ENCODE assay signal across 8 cellular contexts in the genomic region with DNA sequence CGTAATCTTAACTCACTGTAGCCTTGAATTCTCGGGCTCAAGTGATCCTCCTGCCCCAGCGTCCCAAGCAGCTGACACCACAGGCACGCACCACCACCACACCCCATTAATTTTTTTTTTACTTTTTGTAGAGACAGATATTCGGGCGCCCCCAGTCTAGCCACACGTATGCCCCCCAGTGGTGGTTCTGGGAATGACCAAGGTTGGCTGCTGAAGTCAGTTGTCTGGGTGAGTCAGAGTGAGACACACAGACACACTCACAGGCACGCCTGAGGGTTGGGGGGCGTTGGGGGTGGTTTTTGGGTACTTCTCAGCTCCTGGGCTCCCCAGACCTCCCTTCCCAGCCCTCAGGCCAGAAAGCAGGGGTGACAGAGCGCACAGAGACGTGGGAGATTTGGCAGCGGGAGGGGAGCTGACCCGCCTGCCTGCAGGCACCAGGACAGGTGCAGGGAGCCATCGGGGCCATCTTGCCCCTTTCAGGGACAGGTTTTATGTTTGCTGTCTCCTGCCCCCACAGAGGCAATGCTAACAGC. TPM values are rescaled to one million over a fixed set of nuclear protein-coding genes. Genes with fewer than 3 reads are reported as not detected.
DNase-seq lines count a peak whose midpoint lies in the region; ATAC-seq lines count a peak whose summit lies in the region.

No MANE protein-coding gene starts in this region.

- peaks cover 5% of the 10 kb centered on the region for H3K4me1 Mint-ChIP-seq in memory B cell

- H3K27ac Mint-ChIP-seq in memory B cell: peak overlapping the region; percentile 4

- DNase-seq in Daoy (ENCODE audit: low read depth): peak; percentile 89
- peak; percentile 46 for DNase-seq in NCI-H510A treated with DMSO at 0.1 percent for 48 hours (lab: John Stamatoyannopoulos, UW)
- peak; percentile 74 to 82 for DNase-seq in activated CD4-positive, alpha-beta T cell treated with anti-CD3 and anti-CD28 coated beads, Interleukin-2, amount 50 U/mL, for 24 hours (ENCODE audit: low read depth in 1 of 2, low spot score in 1 of 2)
- DNase-seq in dermis microvascular lymphatic vessel endothelial cell (ENCODE audit: low read depth in 2 of 2): peak; percentile 51 to 80
- DNase-seq in memory B cell (ENCODE audit: low spot score in 2 of 2): peak; percentile 86 to 91
- peak; percentile 66 to 74 for DNase-seq in stimulated activated CD8-positive, alpha-beta memory T cell treated with anti-CD3 and anti-CD28 coated beads, Interleukin-15, amount 100 ng/mL, for 48 hours (ENCODE audit: low read depth in 2 of 2)

- no peaks in the 10 kb centered on the region for H3K9me3 Mint-ChIP-seq in memory B cell

- no peak overlapping the region for H3K4me3 Mint-ChIP-seq in memory B cell

- ATAC-seq in HG02798 (IDR thresholded peaks at IDR 0.05; ENCODE audit: poor library complexity, unreplicated experiment): peak; percentile 66
- ATAC-seq in memory B cell (ENCODE audit: low read depth): peak; percentile 77
- ATAC-seq in HG02588 (IDR thresholded peaks at IDR 0.05; ENCODE audit: unreplicated experiment): no peak

- peaks cover 6% of the 10 kb centered on the region for H3K27me3 Mint-ChIP-seq in memory B cell

- H3K36me3 Mint-ChIP-seq in memory B cell: no peaks in the 10 kb centered on the region

RNA-seq across cellular contexts. Expression of a gene that starts 4.2 kb away (rescaled TPM):
- not detected in 2 replicates for total RNA-seq in Daoy (2014; rRNA removed; shearing (Covaris generic))
- 0.25 and 0.26 TPM in 2 replicates for total RNA-seq in dermis microvascular lymphatic vessel endothelial cell

RNA-seq across cellular contexts. Expression of a gene that starts 13.8 kb away (rescaled TPM):
- 13.5 and 13.7 TPM in 2 replicates for total RNA-seq in Daoy (2014; rRNA removed; shearing (Covaris generic))
- 13.2 and 23.8 TPM in 2 replicates for total RNA-seq in dermis microvascular lymphatic vessel endothelial cell

RNA-seq across cellular contexts. Expression of a gene that starts 22.1 kb away (rescaled TPM):
- total RNA-seq in Daoy (2014; rRNA removed; shearing (Covaris generic)): not detected in 2 replicates
- total RNA-seq in dermis microvascular lymphatic vessel endothelial cell: 1.3 and 2.1 TPM in 2 replicates

RNA-seq across cellular contexts. Expression of a gene that starts 22.4 kb away (rescaled TPM):
- total RNA-seq in Daoy (2014; rRNA removed; shearing (Covaris generic)): 0.86 and 2.3 TPM in 2 replicates
- total RNA-seq in dermis microvascular lymphatic vessel endothelial cell: 12.2 and 20.1 TPM in 2 replicates
